Comparison of ENCODE assay signal across 8 cellular contexts in the genomic region with DNA sequence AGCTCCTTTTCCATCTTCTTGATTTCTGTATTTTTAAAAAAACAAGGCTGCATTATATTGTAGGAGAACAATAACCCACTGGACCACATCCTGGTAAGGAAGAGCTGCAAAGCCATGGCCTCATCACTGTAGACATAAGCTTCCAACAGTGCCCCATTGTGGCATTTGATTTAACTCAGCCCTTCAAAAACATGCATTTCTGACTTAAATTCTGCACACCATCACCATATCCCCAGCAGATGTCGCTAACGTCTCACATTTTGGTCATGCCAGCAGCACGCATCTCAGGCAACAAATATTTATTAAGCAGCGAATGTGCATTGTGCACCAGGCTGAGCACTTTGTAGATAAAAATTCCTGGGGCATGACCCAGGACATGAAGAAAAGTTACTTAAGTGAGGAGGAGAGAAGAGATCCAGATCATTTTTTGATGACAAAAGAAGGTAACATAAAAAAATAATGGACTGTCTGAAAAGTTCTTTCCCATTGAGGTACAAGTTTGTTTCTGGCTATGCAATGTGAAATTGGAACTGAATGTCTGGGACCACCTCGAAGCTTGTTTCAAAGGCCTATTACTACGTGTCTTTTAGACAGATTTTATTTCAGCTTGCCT.
DNase-seq lines count a peak whose midpoint lies in the region; ATAC-seq and TF ChIP-seq lines count a peak whose summit lies in the region.

No MANE protein-coding gene starts in this region.

- no peak overlapping the region for H3K4me3 Mint-ChIP-seq in activated naive CD8-positive, alpha-beta T cell treated with anti-CD3 and anti-CD28 coated beads for 36 hours

- H3K27me3 Mint-ChIP-seq in activated naive CD8-positive, alpha-beta T cell treated with anti-CD3 and anti-CD28 coated beads for 36 hours = no peaks in the 10 kb centered on the region

- in situ Hi-C loops in HAP-1 (cut with MboI; ENCODE audit: low sequenced_read_pairs) = no loop called here

- H3K4me1 Mint-ChIP-seq in activated naive CD8-positive, alpha-beta T cell treated with anti-CD3 and anti-CD28 coated beads for 36 hours = no peaks in the 10 kb centered on the region

- ATAC-seq in aorta (ENCODE audit: low FRiP score) = peak; percentile 85

- 4% methylated on average over 6 of the region's 6 CpGs for WGBS in prostate gland
- 4 to 6% methylated on average over 6 of the region's 6 CpGs for WGBS in aorta, 2 donors

- intact Hi-C loops in head of caudate nucleus (cut with DNase I) = loop anchor here (2.0 kb wide), 2 partner anchors 146 to 186 kb away; no protein-coding TSS in a partner anchor
- intact Hi-C loops in prostate gland (cut with DNase I) = loop anchor here (2.0 kb wide), 1 partner anchor 378 kb away; no protein-coding TSS in a partner anchor
- intact Hi-C loops in aorta (cut with DNase I) = loop anchor here (2.0 to 5.0 kb wide), 3 partner anchors 146 to 378 kb away; no protein-coding TSS in a partner anchor

- no peaks in the 10 kb centered on the region for H3K36me3 Mint-ChIP-seq in activated naive CD8-positive, alpha-beta T cell treated with anti-CD3 and anti-CD28 coated beads for 36 hours

- peak; percentile 80 to 95 (median 88) for TF ChIP-seq CTCF in prostate gland (IDR thresholded peaks at IDR 0.05)

- no peaks in the 10 kb centered on the region for H3K9me3 Mint-ChIP-seq in activated naive CD8-positive, alpha-beta T cell treated with anti-CD3 and anti-CD28 coated beads for 36 hours

- TF ChIP-seq POLR2A in prostate gland (IDR thresholded peaks at IDR 0.05) = no peak

- H3K9me3 ChIP-seq in HAP-1 = no peaks in the 10 kb centered on the region
- no peaks in the 10 kb centered on the region for H3K9me3 ChIP-seq in prostate gland
- H3K9me3 ChIP-seq in aorta (ENCODE audit: control insufficient read depth, low read length) = no peaks in the 10 kb centered on the region

- H3K4me1 ChIP-seq in HAP-1 = no peaks in the 10 kb centered on the region
- no peaks in the 10 kb centered on the region for H3K4me1 ChIP-seq in prostate gland (replicated peaks)
- no peaks in the 10 kb centered on the region for H3K4me1 ChIP-seq in aorta (ENCODE audit: control insufficient read depth in 1 of 2, insufficient read depth in 2 of 2, low read length in 2 of 2)

- H3K27ac ChIP-seq in prostate gland (no peak overlapping the region), aorta (ENCODE audit: low read depth in 1 of 2, low read length in 2 of 2) (no peak overlapping the region)

- DNase-seq in EH (ENCODE audit: low read depth) = peak; percentile 85
- DNase-seq in HAP-1 (ENCODE audit: low spot score in 2 of 2) = peak; percentile 81 to 82
- DNase-seq in NCI-H1105 (lab: John Stamatoyannopoulos, UW) = peak; percentile 78
- peak; percentile 41 for DNase-seq in SKM-1 (lab: John Stamatoyannopoulos, UW; ENCODE audit: unreplicated experiment)
- DNase-seq in activated naive CD8-positive, alpha-beta T cell treated with anti-CD3 and anti-CD28 coated beads for 36 hours = peak; percentile 49
- peak; percentile 30 to 95 (median 86) for DNase-seq in head of caudate nucleus
- peak; percentile 72 for DNase-seq in prostate gland (ENCODE audit: low spot score)
- peak in 1 of 2 donors; percentile 59 for DNase-seq in aorta

- H3K36me3 ChIP-seq in HAP-1 (replicated peaks) (no peaks in the 10 kb centered on the region), prostate gland (no peaks in the 10 kb centered on the region), aorta (ENCODE audit: control insufficient read depth in 1 of 2, insufficient read depth in 2 of 2, low read length in 1 of 2) (no peaks in the 10 kb centered on the region)

- H3K27ac Mint-ChIP-seq in activated naive CD8-positive, alpha-beta T cell treated with anti-CD3 and anti-CD28 coated beads for 36 hours = no peak overlapping the region

- H3K4me3 ChIP-seq in HAP-1 = no peak overlapping the region
- H3K4me3 ChIP-seq in prostate gland = no peak overlapping the region
- no peak overlapping the region for H3K4me3 ChIP-seq in aorta (ENCODE audit: low read length in 2 of 2)

- no peaks in the 10 kb centered on the region for H3K27me3 ChIP-seq in HAP-1 (ENCODE audit: low read depth)
- no peaks in the 10 kb centered on the region for H3K27me3 ChIP-seq in prostate gland (replicated peaks; ENCODE audit: insufficient read depth)
- no peaks in the 10 kb centered on the region for H3K27me3 ChIP-seq in aorta (ENCODE audit: control insufficient read depth in 1 of 2, insufficient read depth in 2 of 2, low read length in 1 of 2)
